In genomic region chr22:50266994-50267393, GRCh38 we compare ENCODE assay signal across 22 cellular contexts. TPM values are rescaled to one million over a fixed set of nuclear protein-coding genes. Genes with fewer than 3 reads are reported as not detected.
DNase-seq lines count a peak whose midpoint lies in the region; ATAC-seq, FAIRE-seq and TF ChIP-seq lines count a peak whose summit lies in the region.
"Had no signal": no experiment of that assay in that cellular context is flagged by ENCODE, and none has a peak within 500 bp of the region (broad histone marks: within the 10 kb centered on the region; RNA-seq: fewer than 3 reads in every experiment).

No MANE protein-coding gene starts in this region.

- no peak overlapping the region for H3K9ac ChIP-seq in HUES6 (ENCODE audit: low read length)
- H3K9ac ChIP-seq in skeletal muscle satellite cell (ENCODE audit: low read depth, low read length), result no peak overlapping the region

- H3K4me2 ChIP-seq in A549 (peak overlapping the region; percentile 99; the same call in 2 of the 3 replicates), hepatocyte (peak overlapping the region; percentile 82), skeletal muscle satellite cell (ENCODE audit: low read length) (peak overlapping the region; percentile 79)

- H4K20me1 ChIP-seq in hepatocyte (ENCODE audit: insufficient read depth, poor library complexity, severe bottlenecking), result no peaks in the 10 kb centered on the region

- CTCF ChIA-PET in A549 (lab: Yijun Ruan, JAX), result interaction anchor here (1.1 to 4.8 kb wide), 5 partner anchors 9 to 37 kb away, joined by 3 to 27 read pairs (median 4); partner anchors contain the start of gene HDAC10

- H3K79me2 ChIP-seq in hepatocyte, result no peaks in the 10 kb centered on the region

- DNase-seq in A549 (ENCODE audit: low read depth in 1 of 2, low spot score in 1 of 2) (no peak), hepatocyte (ENCODE audit: low spot score) (no peak), nephron progenitor cell (no peak), foreskin keratinocyte (no peak), left lung (no peak)
- DNase-seq: brain microvascular endothelial cell, DMS153, NCI-H1105, NCI-H2029 treated with DMSO at 0.1 percent for 48 hours, NCI-H446 had no signal

- no peak for FAIRE-seq in A549 (lab: Jason Lieb, UNC)
- FAIRE-seq: G401.6, small intestine had no signal

- TF ChIP-seq POLR2A in A549 (IDR thresholded peaks at IDR 0.05; ENCODE audit: low read length), result no peak

- H3K27ac ChIP-seq in A549, result no peak overlapping the region
- H3K27ac ChIP-seq in HUES6 (ENCODE audit: low read depth, low read length), result no peak overlapping the region
- H3K27ac ChIP-seq in hepatocyte, result no peak overlapping the region
- no peak overlapping the region for H3K27ac ChIP-seq in foreskin keratinocyte
- no peak overlapping the region for H3K27ac ChIP-seq in left lung
- H3K27ac ChIP-seq: brain microvascular endothelial cell, colonic mucosa had no signal

- H3K4me3 ChIP-seq in A549 (no peak overlapping the region), HUES6 (ENCODE audit: low read depth, low read length) (peak overlapping the region; percentile 56), hepatocyte (no peak overlapping the region), skeletal muscle satellite cell (ENCODE audit: low read length) (peak overlapping the region; percentile 24), left lung (no peak overlapping the region)

- no peak overlapping the region for H3K4me3 Mint-ChIP-seq in nephron progenitor cell
- H3K4me3 Mint-ChIP-seq: activated naive CD8-positive, alpha-beta T cell treated with anti-CD3 and anti-CD28 coated beads for 36 hours; activated T-helper 1 cell treated with anti-CD3 and anti-CD28 coated beads, Interleukin-12 subunit alpha, Interleukin-12 subunit beta, Interleukin-2, Interleukin-4 antibody, amounts not matched to agents 30 ng/mL and 10 ng/mL and 1 ng/mL, durations not matched to agents 14 hours and 24 hours and 36 hours; CD8-positive, alpha-beta T cell; endodermal cell had no signal

- no peak for ATAC-seq in A549
- no peak for ATAC-seq in GM21529 (IDR thresholded peaks at IDR 0.05; ENCODE audit: unreplicated experiment)
- no peak for ATAC-seq in foreskin keratinocyte
- no peak for ATAC-seq in left lung

- no peak for TF ChIP-seq EP300 in A549 (IDR thresholded peaks at IDR 0.05)

- no peaks in the 10 kb centered on the region for H3K36me3 ChIP-seq in HUES6 (ENCODE audit: control insufficient read depth, insufficient read depth, low read length)
- H3K36me3 ChIP-seq in hepatocyte (replicated peaks; ENCODE audit: insufficient read depth, low read depth), result no peaks in the 10 kb centered on the region
- H3K36me3 ChIP-seq in skeletal muscle satellite cell (ENCODE audit: insufficient read depth, low read length), result no peaks in the 10 kb centered on the region
- peaks cover 0 to 4% of the 10 kb centered on the region in 2 donors for H3K36me3 ChIP-seq in left lung
- H3K36me3 ChIP-seq: brain microvascular endothelial cell, colonic mucosa, ovary had no signal

- no peaks in the 10 kb centered on the region for H3K9me3 ChIP-seq in A549
- H3K9me3 ChIP-seq in HUES6 (ENCODE audit: control insufficient read depth, insufficient read depth, low read depth, low read length), result no peaks in the 10 kb centered on the region
- H3K9me3 ChIP-seq in hepatocyte (ENCODE audit: low read depth), result no peaks in the 10 kb centered on the region
- no peaks in the 10 kb centered on the region for H3K9me3 ChIP-seq in skeletal muscle satellite cell (replicated peaks; ENCODE audit: low read length)
- no peaks in the 10 kb centered on the region for H3K9me3 ChIP-seq in left lung
- H3K9me3 ChIP-seq: colonic mucosa, ovary had no signal

- TF ChIP-seq RAD21 in A549 (conservative IDR thresholded peaks at IDR 0.05 in 1 of 2, IDR thresholded peaks at IDR 0.05 in 1 of 2), result no peak

- H3K4me1 ChIP-seq in A549 (peaks cover 53% of the 10 kb centered on the region), HUES6 (ENCODE audit: control insufficient read depth, insufficient read depth, low read length) (peaks cover 25% of the 10 kb centered on the region), hepatocyte (ENCODE audit: insufficient read depth) (peaks cover 30% of the 10 kb centered on the region), skeletal muscle satellite cell (ENCODE audit: control insufficient read depth, insufficient read depth, low read length) (peaks cover 37% of the 10 kb centered on the region), foreskin keratinocyte (peaks cover 4% of the 10 kb centered on the region), left lung (peaks cover 21 to 55% of the 10 kb centered on the region in 2 donors)

- H3K36me3 Mint-ChIP-seq in nephron progenitor cell (ENCODE audit: low read depth), result no peaks in the 10 kb centered on the region
- H3K36me3 Mint-ChIP-seq: activated naive CD8-positive, alpha-beta T cell treated with anti-CD3 and anti-CD28 coated beads for 36 hours; CD8-positive, alpha-beta T cell had no signal

- H3K27me3 ChIP-seq in HUES6 (ENCODE audit: control insufficient read depth, insufficient read depth, low read length) (peaks cover 93% of the 10 kb centered on the region), hepatocyte (peaks cover 35% of the 10 kb centered on the region), skeletal muscle satellite cell (ENCODE audit: control insufficient read depth, insufficient read depth, low read length) (no peaks in the 10 kb centered on the region), foreskin keratinocyte (peaks cover 18% of the 10 kb centered on the region), left lung (peaks cover 0 to 76% of the 10 kb centered on the region in 2 donors)
- H3K27me3 ChIP-seq: brain microvascular endothelial cell, ovary had no signal

- H3K27me3 Mint-ChIP-seq in nephron progenitor cell (ENCODE audit: low read depth, poor library complexity), result peaks cover 45% of the 10 kb centered on the region

- no peak overlapping the region for H2AFZ ChIP-seq in hepatocyte

- H3K27ac Mint-ChIP-seq in nephron progenitor cell, result no peak overlapping the region
- H3K27ac Mint-ChIP-seq: activated naive CD8-positive, alpha-beta T cell treated with anti-CD3 and anti-CD28 coated beads for 36 hours; activated T-helper 1 cell treated with anti-CD3 and anti-CD28 coated beads, Interleukin-12 subunit alpha, Interleukin-12 subunit beta, Interleukin-2, Interleukin-4 antibody, amounts not matched to agents 30 ng/mL and 10 ng/mL and 1 ng/mL, durations not matched to agents 14 hours and 24 hours and 36 hours; CD8-positive, alpha-beta T cell; endodermal cell; naive thymus-derived CD4-positive, alpha-beta T cell had no signal

- no CpG with 5 or more reads among the region's 37 CpGs for WGBS in A549 (ENCODE audit: missing lambda C conversion rate)
- 66% methylated on average over 27 of the region's 37 CpGs for WGBS in hepatocyte (ENCODE audit: low lambda C conversion rate, missing lambda C conversion rate)

- TF ChIP-seq CTCF in A549 (IDR thresholded peaks at IDR 0.05) (no peak), hepatocyte (IDR thresholded peaks at IDR 0.05; ENCODE audit: poor library complexity) (no peak), nephron progenitor cell (IDR thresholded peaks at IDR 0.05) (no peak), foreskin keratinocyte (conservative IDR thresholded peaks at IDR 0.05) (no peak), left lung (IDR thresholded peaks at IDR 0.05) (no peak)

- intact Hi-C loops in left lung (cut with DNase I), result no loop called here

- no peaks in the 10 kb centered on the region for H3K9me2 ChIP-seq in hepatocyte (replicated peaks; ENCODE audit: insufficient read depth)

- peaks cover 18% of the 10 kb centered on the region for H3K4me1 Mint-ChIP-seq in nephron progenitor cell

- POLR2A ChIA-PET in A549 (lab: Yijun Ruan, JAX), result interaction anchor here (0.8 kb wide), 1 partner anchor 16 kb away, joined by 3 read pairs; the partner anchor contains the start of gene HDAC10

- H3K9me3 Mint-ChIP-seq in nephron progenitor cell, result no peaks in the 10 kb centered on the region
- H3K9me3 Mint-ChIP-seq: activated naive CD8-positive, alpha-beta T cell treated with anti-CD3 and anti-CD28 coated beads for 36 hours; activated T-helper 1 cell treated with anti-CD3 and anti-CD28 coated beads, Interleukin-12 subunit alpha, Interleukin-12 subunit beta, Interleukin-2, Interleukin-4 antibody, amounts not matched to agents 30 ng/mL and 10 ng/mL and 1 ng/mL, durations not matched to agents 14 hours and 24 hours and 36 hours; CD8-positive, alpha-beta T cell; endodermal cell; naive thymus-derived CD4-positive, alpha-beta T cell had no signal

RNA-seq across cellular contexts. Expression of gene MAPK11, which starts 3.2 kb away (rescaled TPM):
- polyA plus RNA-seq in A549 (2011; rRNA removed) (1.6 and 3.0 TPM in 2 replicates), A549 (2017; fragmentation: RNase III; extraction: RNeasy Plus Mini Kit Qiagen cat#74134 plus additional on column Dnase treatment) (5.5 to 7.4 TPM (median 5.7 TPM) in 3 replicates), hepatocyte (0.62 and 1.1 TPM in 2 replicates), foreskin keratinocyte (6.1 and 8.5 TPM in 2 replicates)
- polyA plus RNA-seq in A549 (2012; cell fraction: cytosol; rRNA removed), result 4.9 and 6.3 TPM in 2 replicates
- 23.4 and 25.4 TPM in 2 replicates for polyA plus RNA-seq in A549 (2012; cell fraction: nucleus; rRNA removed)
- polyA minus RNA-seq in A549 (2011; rRNA and poly(A)+ RNA removed), result 2.8 and 4.9 TPM in 2 replicates
- total RNA-seq in hepatocyte (1.4 and 2.3 TPM in 2 replicates), foreskin keratinocyte (4.6 and 6.3 TPM in 2 replicates), left lung (10 to 100 TPM; 10.3 to 15.1 TPM)
- 3.1 and 3.8 TPM in 2 replicates for total RNA-seq in skeletal muscle satellite cell (2012; rRNA removed)

RNA-seq across cellular contexts. Expression of gene MAPK12, which starts 5.5 kb away (rescaled TPM):
- 12.5 and 13.5 TPM in 2 replicates for polyA plus RNA-seq in A549 (2011; rRNA removed)
- polyA plus RNA-seq in A549 (2012; cell fraction: cytosol; rRNA removed), result 29.7 and 32.2 TPM in 2 replicates
- 124 and 133 TPM in 2 replicates for polyA plus RNA-seq in A549 (2012; cell fraction: nucleus; rRNA removed)
- 24.1 to 26.0 TPM (median 25.8 TPM) in 3 replicates for polyA plus RNA-seq in A549 (2017; fragmentation: RNase III; extraction: RNeasy Plus Mini Kit Qiagen cat#74134 plus additional on column Dnase treatment)
- polyA minus RNA-seq in A549 (2011; rRNA and poly(A)+ RNA removed), result 13.0 and 15.1 TPM in 2 replicates
- total RNA-seq in hepatocyte, result 12.5 and 13.8 TPM in 2 replicates
- 33.8 and 51.4 TPM in 2 replicates for polyA plus RNA-seq in hepatocyte
- total RNA-seq in skeletal muscle satellite cell (2012; rRNA removed), result 36.5 and 52.4 TPM in 2 replicates
- 13.8 and 20.4 TPM in 2 replicates for total RNA-seq in foreskin keratinocyte
- polyA plus RNA-seq in foreskin keratinocyte, result 15.0 and 25.3 TPM in 2 replicates
- 10 to 100 TPM; 11.6 to 14.6 TPM for total RNA-seq in left lung

RNA-seq across cellular contexts. Expression of gene HDAC10, which starts 15.9 kb away (rescaled TPM):
- 2.4 and 2.5 TPM in 2 replicates for polyA plus RNA-seq in A549 (2011; rRNA removed)
- polyA plus RNA-seq in A549 (2012; cell fraction: cytosol; rRNA removed), result 5.3 and 8.2 TPM in 2 replicates
- polyA plus RNA-seq in A549 (2012; cell fraction: nucleus; rRNA removed), result 67.3 and 101 TPM in 2 replicates
- polyA plus RNA-seq in A549 (2017; fragmentation: RNase III; extraction: RNeasy Plus Mini Kit Qiagen cat#74134 plus additional on column Dnase treatment), result 10.1 to 14.0 TPM (median 12.0 TPM) in 3 replicates
- 1.8 and 3.1 TPM in 2 replicates for polyA minus RNA-seq in A549 (2011; rRNA and poly(A)+ RNA removed)
- total RNA-seq in hepatocyte, result 21.5 and 23.8 TPM in 2 replicates
- polyA plus RNA-seq in hepatocyte, result 30.2 and 40.5 TPM in 2 replicates
- 15.3 and 19.8 TPM in 2 replicates for total RNA-seq in skeletal muscle satellite cell (2012; rRNA removed)
- total RNA-seq in foreskin keratinocyte, result 8.3 and 11.7 TPM in 2 replicates
- 12.7 and 14.0 TPM in 2 replicates for polyA plus RNA-seq in foreskin keratinocyte
- total RNA-seq in left lung, result 10 to 100 TPM; 39.1 to 42.2 TPM

RNA-seq across cellular contexts. Expression of gene TUBGCP6, which starts 22.2 kb away (rescaled TPM):
- polyA plus RNA-seq in A549 (2011; rRNA removed), result 6.5 and 7.2 TPM in 2 replicates
- 10.5 and 15.5 TPM in 2 replicates for polyA plus RNA-seq in A549 (2012; cell fraction: cytosol; rRNA removed)
- 122 and 169 TPM in 2 replicates for polyA plus RNA-seq in A549 (2012; cell fraction: nucleus; rRNA removed)
- polyA plus RNA-seq in A549 (2017; fragmentation: RNase III; extraction: RNeasy Plus Mini Kit Qiagen cat#74134 plus additional on column Dnase treatment), result 13.3 to 14.3 TPM (median 14.2 TPM) in 3 replicates
- polyA minus RNA-seq in A549 (2011; rRNA and poly(A)+ RNA removed), result 5.7 and 8.2 TPM in 2 replicates
- 14.0 and 26.2 TPM in 2 replicates for total RNA-seq in hepatocyte
- polyA plus RNA-seq in hepatocyte, result 31.5 and 44.1 TPM in 2 replicates
- 21.0 and 21.3 TPM in 2 replicates for total RNA-seq in skeletal muscle satellite cell (2012; rRNA removed)
- 21.6 and 22.6 TPM in 2 replicates for total RNA-seq in foreskin keratinocyte
- 12.9 and 13.4 TPM in 2 replicates for polyA plus RNA-seq in foreskin keratinocyte
- 10 to 100 TPM; 40.8 to 41.3 TPM for total RNA-seq in left lung

RNA-seq across cellular contexts. Expression of gene PLXNB2, which starts 40.5 kb away (rescaled TPM):
- polyA plus RNA-seq in A549 (2011; rRNA removed) (24.6 and 32.4 TPM in 2 replicates), A549 (2017; fragmentation: RNase III; extraction: RNeasy Plus Mini Kit Qiagen cat#74134 plus additional on column Dnase treatment) (64.4 to 67.2 TPM (median 65.0 TPM) in 3 replicates), hepatocyte (147 and 158 TPM in 2 replicates), foreskin keratinocyte (81.8 and 96.0 TPM in 2 replicates)
- polyA plus RNA-seq in A549 (2012; cell fraction: cytosol; rRNA removed), result 42.6 and 58.7 TPM in 2 replicates
- 186 and 235 TPM in 2 replicates for polyA plus RNA-seq in A549 (2012; cell fraction: nucleus; rRNA removed)
- polyA minus RNA-seq in A549 (2011; rRNA and poly(A)+ RNA removed), result 52.7 and 56.9 TPM in 2 replicates
- total RNA-seq in hepatocyte (91.4 and 113 TPM in 2 replicates), foreskin keratinocyte (109 TPM in 2 replicates), left lung (100 to 1,000 TPM; 237 to 391 TPM)
- total RNA-seq in skeletal muscle satellite cell (2012; rRNA removed), result 70.6 and 76.0 TPM in 2 replicates

Comparison
In these comparisons a context has a peak if more than half of its experiments do, and no peak if none do; other contexts are left out.
1. H3K4me3 ChIP-seq: peak in HUES6 (single experiment) and skeletal muscle satellite cell (single experiment); none in A549 (single experiment), hepatocyte (single experiment) and left lung (0 of 2).
2. Peak in every context shown above with its lines, with median percentiles within 50 percentile points of each other: H3K4me2 ChIP-seq.